In genomic region chr7:105238198-105238765, GRCh38 we compare ENCODE assay signal across 1 cellular context.
TF ChIP-seq lines count a peak whose summit lies in the region.

No MANE protein-coding gene starts in this region.

TF ChIP-seq in HEK293, 187 proteins besides CTCF, POLR2A, EP300 and RAD21 (continued from another document):
- TF ChIP-seq, protein P1, sequence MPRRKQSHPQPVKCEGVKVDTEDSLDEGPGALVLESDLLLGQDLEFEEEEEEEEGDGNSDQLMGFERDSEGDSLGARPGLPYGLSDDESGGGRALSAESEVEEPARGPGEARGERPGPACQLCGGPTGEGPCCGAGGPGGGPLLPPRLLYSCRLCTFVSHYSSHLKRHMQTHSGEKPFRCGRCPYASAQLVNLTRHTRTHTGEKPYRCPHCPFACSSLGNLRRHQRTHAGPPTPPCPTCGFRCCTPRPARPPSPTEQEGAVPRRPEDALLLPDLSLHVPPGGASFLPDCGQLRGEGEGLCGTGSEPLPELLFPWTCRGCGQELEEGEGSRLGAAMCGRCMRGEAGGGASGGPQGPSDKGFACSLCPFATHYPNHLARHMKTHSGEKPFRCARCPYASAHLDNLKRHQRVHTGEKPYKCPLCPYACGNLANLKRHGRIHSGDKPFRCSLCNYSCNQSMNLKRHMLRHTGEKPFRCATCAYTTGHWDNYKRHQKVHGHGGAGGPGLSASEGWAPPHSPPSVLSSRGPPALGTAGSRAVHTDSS (tag by site-specific recombination; IDR thresholded peaks at IDR 0.05), result 0 out of 2 replicates have a peak, but pooled peaks have one; percentile 37
